ENCODE assay signal across 8 cellular contexts in genomic region chr3:108088697-108089096, GRCh38.
DNase-seq lines count a peak whose midpoint lies in the region; ATAC-seq and TF ChIP-seq lines count a peak whose summit lies in the region.

No MANE protein-coding gene starts in this region.

- TF ChIP-seq CTCF in AG10803 (conservative IDR thresholded peaks at IDR 0.05; ENCODE audit: low read length) = no peak

- ATAC-seq in GM18520 (IDR thresholded peaks at IDR 0.05; ENCODE audit: unreplicated experiment) = peak; percentile 53
- ATAC-seq in HG03159 (IDR thresholded peaks at IDR 0.05; ENCODE audit: unreplicated experiment) = peak; percentile 35
- no peak for ATAC-seq in GM21447 (IDR thresholded peaks at IDR 0.05; ENCODE audit: unreplicated experiment)

- H3K4me3 ChIP-seq in AG10803 (ENCODE audit: low read length) = peak overlapping the region; percentile 91

- DNase-seq in AG10803 (ENCODE audit: low read depth) (peak; percentile 50), SKM-1 (lab: John Stamatoyannopoulos, UW; ENCODE audit: unreplicated experiment) (peak; percentile 25), erythroblast (lab: John Stamatoyannopoulos, UW) (peak; percentile 53 to 70), NCI-H2227 treated with DMSO at 0.1 percent for 48 hours (lab: John Stamatoyannopoulos, UW) (no peak)
- peak; percentile 18 to 52 (median 34) for DNase-seq in stimulated activated CD4-positive, alpha-beta T cell treated with anti-CD3 and anti-CD28 coated beads, TNF-alpha, amount 100 ng/mL, for 48 hours (ENCODE audit: low read depth in 3 of 3)

- no peak for TF ChIP-seq POLR2A in erythroblast (IDR thresholded peaks at IDR 0.05; ENCODE audit: low read length)
